ENCODE assay signal across 7 cellular contexts in the genomic region with DNA sequence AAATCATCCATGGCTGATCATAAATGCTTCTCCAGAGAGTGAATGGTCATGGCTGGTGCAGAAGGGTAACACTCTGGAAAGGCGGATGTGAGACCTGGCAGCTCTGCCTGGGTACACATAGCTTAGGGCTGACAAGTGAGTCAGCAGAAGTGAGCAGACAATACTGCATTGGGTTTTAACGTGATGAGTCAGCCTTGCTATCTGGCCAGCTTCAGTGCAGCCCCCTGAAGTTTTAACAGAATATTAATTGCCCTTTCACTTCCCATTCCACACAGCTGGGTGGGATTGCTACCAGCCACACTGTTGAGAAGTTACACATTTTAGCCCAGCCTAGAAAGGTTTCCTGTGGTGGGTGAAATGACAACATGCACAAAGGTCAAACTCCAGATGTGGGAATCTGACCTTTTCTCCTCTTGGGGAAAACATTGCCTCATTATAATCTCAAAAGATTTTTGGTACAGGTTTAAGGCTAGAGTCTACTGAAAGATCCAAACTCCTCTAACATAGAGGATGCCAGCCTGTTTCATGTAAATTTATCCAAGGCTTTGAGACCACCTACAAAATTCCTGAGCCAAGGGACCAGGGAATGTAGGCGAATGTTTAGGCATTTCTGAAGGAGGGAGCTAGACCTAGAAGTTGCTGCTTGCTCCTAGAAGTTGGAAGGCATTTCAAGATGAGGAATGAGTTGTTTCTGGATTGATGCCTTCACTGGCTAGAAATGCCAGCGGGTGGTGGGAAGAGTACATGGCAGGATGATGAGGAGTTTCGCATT.
A peak's percentile ranks its signal among the peaks of the same experiment; 100 is the strongest.
DNase-seq lines count a peak whose midpoint lies in the region; ATAC-seq and TF ChIP-seq lines count a peak whose summit lies in the region.

No MANE protein-coding gene starts in this region.

- DNase-seq in GM23338 (ENCODE audit: low spot score) (peak; percentile 43), HuH-7 (ENCODE audit: low spot score) (peak; percentile 4), amniotic epithelial cell (ENCODE audit: low read depth) (peak; percentile 95), iPS-NIHi7 (ENCODE audit: extremely low spot score) (peak; percentile 64), stromal cell of bone marrow (ENCODE audit: low read depth) (peak; percentile 86), hippocampal formation (lab: John Stamatoyannopoulos, UW) (no peak)

- no peaks in the 10 kb centered on the region for H3K36me3 ChIP-seq in GM23338 (ENCODE audit: insufficient read depth)

- no peaks in the 10 kb centered on the region for H3K27me3 ChIP-seq in GM23338 (ENCODE audit: insufficient read depth)

- 0 out of 2 replicates have a peak overlapping the region, but pooled peaks have one; percentile 15 for H3K27ac ChIP-seq in GM23338 (ENCODE audit: low read depth)

- no peak overlapping the region for H3K4me3 ChIP-seq in GM23338

- H3K27me3 Mint-ChIP-seq in GM23338 (ENCODE audit: insufficient read depth, low read depth, poor library complexity), result peaks cover 2% of the 10 kb centered on the region

- TF ChIP-seq POLR2A in GM18505 (IDR thresholded peaks at IDR 0.05; ENCODE audit: borderline replicate concordance, extremely low read depth, insufficient read depth, insufficient read length), result no peak

- H3F3A ChIP-seq in GM23338 (replicated peaks; ENCODE audit: low read depth), result no peaks in the 10 kb centered on the region

- H4K20me1 ChIP-seq in GM23338 (replicated peaks; ENCODE audit: insufficient read depth), result no peaks in the 10 kb centered on the region

- H3K4me2 ChIP-seq in GM23338, result peak overlapping the region; percentile 41; the same call in 1 of the 2 replicates

- H2AFZ ChIP-seq in GM23338, result no peak overlapping the region

- H3K4me1 Mint-ChIP-seq in GM23338, result peaks cover 25% of the 10 kb centered on the region

- ATAC-seq in GM18505 (IDR thresholded peaks at IDR 0.05; ENCODE audit: unreplicated experiment), result peak; percentile 96
- peak; percentile 38; the same call in 2 of the 3 replicates for ATAC-seq in GM23338

- peak overlapping the region; percentile 71 for H3K27ac Mint-ChIP-seq in GM23338

- no peak for TF ChIP-seq CTCF in GM23338 (conservative IDR thresholded peaks at IDR 0.05; ENCODE audit: low read depth in 2 of 2)

- H3K36me3 Mint-ChIP-seq in GM23338 (ENCODE audit: low read depth), result peaks cover 5% of the 10 kb centered on the region; the same call in 1 of the 3 replicates

- no peak overlapping the region for H3K4me3 Mint-ChIP-seq in GM23338

- H3K4me1 ChIP-seq in GM23338 (ENCODE audit: insufficient read depth), result peaks cover 29% of the 10 kb centered on the region

- peaks cover 21% of the 10 kb centered on the region for H3K9me2 ChIP-seq in GM23338 (ENCODE audit: insufficient read depth)

- H3K9me3 Mint-ChIP-seq in GM23338, result no peaks in the 10 kb centered on the region; the same call in 2 of the 3 replicates

- no peaks in the 10 kb centered on the region for H3K79me2 ChIP-seq in GM23338 (replicated peaks; ENCODE audit: insufficient read depth)

TF ChIP-seq in GM23338, 12 proteins besides CTCF, POLR2A, EP300 and RAD21:
- TF ChIP-seq NANOG (IDR thresholded peaks at IDR 0.05; ENCODE audit: borderline replicate concordance), result no peak
- TF ChIP-seq EZH2 (IDR thresholded peaks at IDR 0.05; ENCODE audit: low read depth, unreplicated experiment), result no peak
- no peak for TF ChIP-seq ZNF331 (CRISPR knock-in tag; IDR thresholded peaks at IDR 0.05; ENCODE audit: low read depth)
- no peak for TF ChIP-seq CREB1 (CRISPR knock-in tag; IDR thresholded peaks at IDR 0.05; ENCODE audit: low read depth)
- no peak for TF ChIP-seq JUNB (IDR thresholded peaks at IDR 0.05; ENCODE audit: unreplicated experiment)
- TF ChIP-seq, protein P1, sequence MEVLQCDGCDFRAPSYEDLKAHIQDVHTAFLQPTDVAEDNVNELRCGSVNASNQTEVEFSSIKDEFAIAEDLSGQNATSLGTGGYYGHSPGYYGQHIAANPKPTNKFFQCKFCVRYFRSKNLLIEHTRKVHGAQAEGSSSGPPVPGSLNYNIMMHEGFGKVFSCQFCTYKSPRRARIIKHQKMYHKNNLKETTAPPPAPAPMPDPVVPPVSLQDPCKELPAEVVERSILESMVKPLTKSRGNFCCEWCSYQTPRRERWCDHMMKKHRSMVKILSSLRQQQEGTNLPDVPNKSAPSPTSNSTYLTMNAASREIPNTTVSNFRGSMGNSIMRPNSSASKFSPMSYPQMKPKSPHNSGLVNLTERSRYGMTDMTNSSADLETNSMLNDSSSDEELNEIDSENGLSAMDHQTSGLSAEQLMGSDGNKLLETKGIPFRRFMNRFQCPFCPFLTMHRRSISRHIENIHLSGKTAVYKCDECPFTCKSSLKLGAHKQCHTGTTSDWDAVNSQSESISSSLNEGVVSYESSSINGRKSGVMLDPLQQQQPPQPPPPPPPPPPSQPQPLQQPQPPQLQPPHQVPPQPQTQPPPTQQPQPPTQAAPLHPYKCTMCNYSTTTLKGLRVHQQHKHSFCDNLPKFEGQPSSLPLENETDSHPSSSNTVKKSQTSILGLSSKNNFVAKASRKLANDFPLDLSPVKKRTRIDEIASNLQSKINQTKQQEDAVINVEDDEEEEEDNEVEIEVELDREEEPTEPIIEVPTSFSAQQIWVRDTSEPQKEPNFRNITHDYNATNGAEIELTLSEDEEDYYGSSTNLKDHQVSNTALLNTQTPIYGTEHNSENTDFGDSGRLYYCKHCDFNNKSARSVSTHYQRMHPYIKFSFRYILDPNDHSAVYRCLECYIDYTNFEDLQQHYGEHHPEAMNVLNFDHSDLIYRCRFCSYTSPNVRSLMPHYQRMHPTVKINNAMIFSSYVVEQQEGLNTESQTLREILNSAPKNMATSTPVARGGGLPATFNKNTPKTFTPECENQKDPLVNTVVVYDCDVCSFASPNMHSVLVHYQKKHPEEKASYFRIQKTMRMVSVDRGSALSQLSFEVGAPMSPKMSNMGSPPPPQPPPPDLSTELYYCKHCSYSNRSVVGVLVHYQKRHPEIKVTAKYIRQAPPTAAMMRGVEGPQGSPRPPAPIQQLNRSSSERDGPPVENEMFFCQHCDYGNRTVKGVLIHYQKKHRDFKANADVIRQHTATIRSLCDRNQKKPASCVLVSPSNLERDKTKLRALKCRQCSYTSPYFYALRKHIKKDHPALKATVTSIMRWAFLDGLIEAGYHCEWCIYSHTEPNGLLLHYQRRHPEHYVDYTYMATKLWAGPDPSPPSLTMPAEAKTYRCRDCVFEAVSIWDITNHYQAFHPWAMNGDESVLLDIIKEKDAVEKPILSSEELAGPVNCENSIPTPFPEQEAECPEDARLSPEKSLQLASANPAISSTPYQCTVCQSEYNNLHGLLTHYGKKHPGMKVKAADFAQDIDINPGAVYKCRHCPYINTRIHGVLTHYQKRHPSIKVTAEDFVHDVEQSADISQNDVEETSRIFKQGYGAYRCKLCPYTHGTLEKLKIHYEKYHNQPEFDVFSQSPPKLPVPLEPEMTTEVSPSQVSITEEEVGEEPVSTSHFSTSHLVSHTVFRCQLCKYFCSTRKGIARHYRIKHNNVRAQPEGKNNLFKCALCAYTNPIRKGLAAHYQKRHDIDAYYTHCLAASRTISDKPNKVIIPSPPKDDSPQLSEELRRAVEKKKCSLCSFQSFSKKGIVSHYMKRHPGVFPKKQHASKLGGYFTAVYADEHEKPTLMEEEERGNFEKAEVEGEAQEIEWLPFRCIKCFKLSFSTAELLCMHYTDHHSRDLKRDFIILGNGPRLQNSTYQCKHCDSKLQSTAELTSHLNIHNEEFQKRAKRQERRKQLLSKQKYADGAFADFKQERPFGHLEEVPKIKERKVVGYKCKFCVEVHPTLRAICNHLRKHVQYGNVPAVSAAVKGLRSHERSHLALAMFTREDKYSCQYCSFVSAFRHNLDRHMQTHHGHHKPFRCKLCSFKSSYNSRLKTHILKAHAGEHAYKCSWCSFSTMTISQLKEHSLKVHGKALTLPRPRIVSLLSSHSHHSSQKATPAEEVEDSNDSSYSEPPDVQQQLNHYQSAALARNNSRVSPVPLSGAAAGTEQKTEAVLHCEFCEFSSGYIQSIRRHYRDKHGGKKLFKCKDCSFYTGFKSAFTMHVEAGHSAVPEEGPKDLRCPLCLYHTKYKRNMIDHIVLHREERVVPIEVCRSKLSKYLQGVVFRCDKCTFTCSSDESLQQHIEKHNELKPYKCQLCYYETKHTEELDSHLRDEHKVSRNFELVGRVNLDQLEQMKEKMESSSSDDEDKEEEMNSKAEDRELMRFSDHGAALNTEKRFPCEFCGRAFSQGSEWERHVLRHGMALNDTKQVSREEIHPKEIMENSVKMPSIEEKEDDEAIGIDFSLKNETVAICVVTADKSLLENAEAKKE (CRISPR knock-in tag; IDR thresholded peaks at IDR 0.05), result no peak
- no peak for TF ChIP-seq ZNF114 (CRISPR knock-in tag; IDR thresholded peaks at IDR 0.05)
- TF ChIP-seq STAT1 (IDR thresholded peaks at IDR 0.05; ENCODE audit: unreplicated experiment), result no peak
- TF ChIP-seq, protein P2, sequence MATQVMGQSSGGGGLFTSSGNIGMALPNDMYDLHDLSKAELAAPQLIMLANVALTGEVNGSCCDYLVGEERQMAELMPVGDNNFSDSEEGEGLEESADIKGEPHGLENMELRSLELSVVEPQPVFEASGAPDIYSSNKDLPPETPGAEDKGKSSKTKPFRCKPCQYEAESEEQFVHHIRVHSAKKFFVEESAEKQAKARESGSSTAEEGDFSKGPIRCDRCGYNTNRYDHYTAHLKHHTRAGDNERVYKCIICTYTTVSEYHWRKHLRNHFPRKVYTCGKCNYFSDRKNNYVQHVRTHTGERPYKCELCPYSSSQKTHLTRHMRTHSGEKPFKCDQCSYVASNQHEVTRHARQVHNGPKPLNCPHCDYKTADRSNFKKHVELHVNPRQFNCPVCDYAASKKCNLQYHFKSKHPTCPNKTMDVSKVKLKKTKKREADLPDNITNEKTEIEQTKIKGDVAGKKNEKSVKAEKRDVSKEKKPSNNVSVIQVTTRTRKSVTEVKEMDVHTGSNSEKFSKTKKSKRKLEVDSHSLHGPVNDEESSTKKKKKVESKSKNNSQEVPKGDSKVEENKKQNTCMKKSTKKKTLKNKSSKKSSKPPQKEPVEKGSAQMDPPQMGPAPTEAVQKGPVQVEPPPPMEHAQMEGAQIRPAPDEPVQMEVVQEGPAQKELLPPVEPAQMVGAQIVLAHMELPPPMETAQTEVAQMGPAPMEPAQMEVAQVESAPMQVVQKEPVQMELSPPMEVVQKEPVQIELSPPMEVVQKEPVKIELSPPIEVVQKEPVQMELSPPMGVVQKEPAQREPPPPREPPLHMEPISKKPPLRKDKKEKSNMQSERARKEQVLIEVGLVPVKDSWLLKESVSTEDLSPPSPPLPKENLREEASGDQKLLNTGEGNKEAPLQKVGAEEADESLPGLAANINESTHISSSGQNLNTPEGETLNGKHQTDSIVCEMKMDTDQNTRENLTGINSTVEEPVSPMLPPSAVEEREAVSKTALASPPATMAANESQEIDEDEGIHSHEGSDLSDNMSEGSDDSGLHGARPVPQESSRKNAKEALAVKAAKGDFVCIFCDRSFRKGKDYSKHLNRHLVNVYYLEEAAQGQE (IDR thresholded peaks at IDR 0.05; ENCODE audit: unreplicated experiment), result no peak

Comparison
In these comparisons a context has a peak if more than half of its experiments do, and no peak if none do; other contexts are left out.
1. DNase-seq: peak in GM23338 (single experiment), HuH-7 (single experiment), amniotic epithelial cell (single experiment), iPS-NIHi7 (single experiment) and stromal cell of bone marrow (single experiment); none in hippocampal formation (0 of 2).